ENCODE assay signal across 1 cellular context in genomic region chr7:100081535-100082102, GRCh38.
TF ChIP-seq lines count a peak whose summit lies in the region.

TSS of gene ZNF3 (minus strand) at chr7:100081723. CDS start at chr7:100077357, 4,366 bp downstream.

TF ChIP-seq in K562, 482 proteins besides CTCF, POLR2A, EP300 and RAD21 (continued from another document and continues in another):
- TF ChIP-seq NR3C1 (CRISPR knock-in tag; IDR thresholded peaks at IDR 0.05) = no peak; the same call in 1 of the 2 replicates
- no peak for TF ChIP-seq MCM7 (IDR thresholded peaks at IDR 0.05)
- TF ChIP-seq UBTF (IDR thresholded peaks at IDR 0.05; ENCODE audit: borderline replicate concordance in 1 of 2, low read depth in 2 of 2, low read length in 2 of 2) = peak; percentile 49 to 90; a peak in 3 of 4 replicates
- TF ChIP-seq FOXA1 (IDR thresholded peaks at IDR 0.05; ENCODE audit: borderline replicate concordance) = no peak
- TF ChIP-seq GTF2E2 (tag; IDR thresholded peaks at IDR 0.05) = no peak
- TF ChIP-seq SNRNP70 (optimal IDR thresholded peaks at IDR 0.05; ENCODE audit: low read depth, low read length) = no peak
- TF ChIP-seq GMEB1 (CRISPR knock-in tag; IDR thresholded peaks at IDR 0.05) = peak; percentile 69
- TF ChIP-seq, protein P1, sequence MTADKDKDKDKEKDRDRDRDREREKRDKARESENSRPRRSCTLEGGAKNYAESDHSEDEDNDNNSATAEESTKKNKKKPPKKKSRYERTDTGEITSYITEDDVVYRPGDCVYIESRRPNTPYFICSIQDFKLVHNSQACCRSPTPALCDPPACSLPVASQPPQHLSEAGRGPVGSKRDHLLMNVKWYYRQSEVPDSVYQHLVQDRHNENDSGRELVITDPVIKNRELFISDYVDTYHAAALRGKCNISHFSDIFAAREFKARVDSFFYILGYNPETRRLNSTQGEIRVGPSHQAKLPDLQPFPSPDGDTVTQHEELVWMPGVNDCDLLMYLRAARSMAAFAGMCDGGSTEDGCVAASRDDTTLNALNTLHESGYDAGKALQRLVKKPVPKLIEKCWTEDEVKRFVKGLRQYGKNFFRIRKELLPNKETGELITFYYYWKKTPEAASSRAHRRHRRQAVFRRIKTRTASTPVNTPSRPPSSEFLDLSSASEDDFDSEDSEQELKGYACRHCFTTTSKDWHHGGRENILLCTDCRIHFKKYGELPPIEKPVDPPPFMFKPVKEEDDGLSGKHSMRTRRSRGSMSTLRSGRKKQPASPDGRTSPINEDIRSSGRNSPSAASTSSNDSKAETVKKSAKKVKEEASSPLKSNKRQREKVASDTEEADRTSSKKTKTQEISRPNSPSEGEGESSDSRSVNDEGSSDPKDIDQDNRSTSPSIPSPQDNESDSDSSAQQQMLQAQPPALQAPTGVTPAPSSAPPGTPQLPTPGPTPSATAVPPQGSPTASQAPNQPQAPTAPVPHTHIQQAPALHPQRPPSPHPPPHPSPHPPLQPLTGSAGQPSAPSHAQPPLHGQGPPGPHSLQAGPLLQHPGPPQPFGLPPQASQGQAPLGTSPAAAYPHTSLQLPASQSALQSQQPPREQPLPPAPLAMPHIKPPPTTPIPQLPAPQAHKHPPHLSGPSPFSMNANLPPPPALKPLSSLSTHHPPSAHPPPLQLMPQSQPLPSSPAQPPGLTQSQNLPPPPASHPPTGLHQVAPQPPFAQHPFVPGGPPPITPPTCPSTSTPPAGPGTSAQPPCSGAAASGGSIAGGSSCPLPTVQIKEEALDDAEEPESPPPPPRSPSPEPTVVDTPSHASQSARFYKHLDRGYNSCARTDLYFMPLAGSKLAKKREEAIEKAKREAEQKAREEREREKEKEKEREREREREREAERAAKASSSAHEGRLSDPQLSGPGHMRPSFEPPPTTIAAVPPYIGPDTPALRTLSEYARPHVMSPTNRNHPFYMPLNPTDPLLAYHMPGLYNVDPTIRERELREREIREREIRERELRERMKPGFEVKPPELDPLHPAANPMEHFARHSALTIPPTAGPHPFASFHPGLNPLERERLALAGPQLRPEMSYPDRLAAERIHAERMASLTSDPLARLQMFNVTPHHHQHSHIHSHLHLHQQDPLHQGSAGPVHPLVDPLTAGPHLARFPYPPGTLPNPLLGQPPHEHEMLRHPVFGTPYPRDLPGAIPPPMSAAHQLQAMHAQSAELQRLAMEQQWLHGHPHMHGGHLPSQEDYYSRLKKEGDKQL (CRISPR knock-in tag; IDR thresholded peaks at IDR 0.05; ENCODE audit: borderline replicate concordance) = 0 out of 2 replicates have a peak, but pooled peaks have one; percentile 40
- TF ChIP-seq FOSL1 (tag; conservative IDR thresholded peaks at IDR 0.05) = peak; percentile 94
- TF ChIP-seq ZNF696 (CRISPR knock-in tag; conservative IDR thresholded peaks at IDR 0.05) = no peak
- TF ChIP-seq, protein P2, sequence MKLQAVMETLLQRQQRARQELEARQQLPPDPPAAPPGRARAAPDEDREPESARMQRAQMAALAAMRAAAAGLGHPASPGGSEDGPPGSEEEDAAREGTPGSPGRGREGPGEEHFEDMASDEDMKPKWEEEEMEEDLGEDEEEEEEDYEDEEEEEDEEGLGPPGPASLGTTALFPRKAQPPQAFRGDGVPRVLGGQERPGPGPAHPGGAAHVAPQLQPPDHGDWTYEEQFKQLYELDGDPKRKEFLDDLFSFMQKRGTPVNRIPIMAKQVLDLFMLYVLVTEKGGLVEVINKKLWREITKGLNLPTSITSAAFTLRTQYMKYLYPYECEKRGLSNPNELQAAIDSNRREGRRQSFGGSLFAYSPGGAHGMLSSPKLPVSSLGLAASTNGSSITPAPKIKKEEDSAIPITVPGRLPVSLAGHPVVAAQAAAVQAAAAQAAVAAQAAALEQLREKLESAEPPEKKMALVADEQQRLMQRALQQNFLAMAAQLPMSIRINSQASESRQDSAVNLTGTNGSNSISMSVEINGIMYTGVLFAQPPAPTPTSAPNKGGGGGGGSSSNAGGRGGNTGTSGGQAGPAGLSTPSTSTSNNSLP (IDR thresholded peaks at IDR 0.05; ENCODE audit: borderline replicate concordance, low read depth, low read length) = peak; percentile 65; the same call in 1 of the 2 replicates
- peak; percentile 98 for TF ChIP-seq SP2 (IDR thresholded peaks at IDR 0.05; ENCODE audit: extremely low read depth, low read depth, low read length, poor library complexity, severe bottlenecking)
- peak; percentile 74 for TF ChIP-seq NCOR1 (IDR thresholded peaks at IDR 0.05)
- TF ChIP-seq U2AF1 (optimal IDR thresholded peaks at IDR 0.05; ENCODE audit: low read depth, low read length) = peak; percentile 80
- TF ChIP-seq, protein P3, sequence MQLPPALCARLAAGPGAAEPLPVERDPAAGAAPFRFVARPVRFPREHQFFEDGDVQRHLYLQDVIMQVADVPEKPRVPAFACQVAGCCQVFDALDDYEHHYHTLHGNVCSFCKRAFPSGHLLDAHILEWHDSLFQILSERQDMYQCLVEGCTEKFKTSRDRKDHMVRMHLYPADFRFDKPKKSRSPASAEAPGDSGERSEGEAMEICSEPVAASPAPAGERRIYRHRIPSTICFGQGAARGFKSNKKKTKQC (CRISPR knock-in tag; IDR thresholded peaks at IDR 0.05) = peak; percentile 76; the same call in 1 of the 2 replicates
- peak; percentile 64 for TF ChIP-seq ATF3 (IDR thresholded peaks at IDR 0.05)
- TF ChIP-seq ATF3 (CRISPR knock-in tag; conservative IDR thresholded peaks at IDR 0.05) = peak; percentile 95
- TF ChIP-seq SIX5 (IDR thresholded peaks at IDR 0.05; ENCODE audit: borderline replicate concordance in 1 of 2, insufficient read depth in 1 of 2, low read depth in 1 of 2, low read length in 2 of 2) = peak; percentile 48 to 57; a peak in 3 of 4 replicates
- no peak for TF ChIP-seq ZNF408 (CRISPR knock-in tag; IDR thresholded peaks at IDR 0.05; ENCODE audit: low read depth)
- TF ChIP-seq POLR2H (tag; IDR thresholded peaks at IDR 0.05; ENCODE audit: low read depth) = no peak
- TF ChIP-seq ZNF239 (CRISPR knock-in tag; IDR thresholded peaks at IDR 0.05) = peak; percentile 8; the same call in 1 of the 2 replicates
- TF ChIP-seq SAFB (IDR thresholded peaks at IDR 0.05; ENCODE audit: borderline replicate concordance, low read depth, low read length) = peak; percentile 78; the same call in 1 of the 2 replicates
- no peak for TF ChIP-seq ZNF3 (CRISPR knock-in tag; IDR thresholded peaks at IDR 0.05)
- TF ChIP-seq, protein P4, sequence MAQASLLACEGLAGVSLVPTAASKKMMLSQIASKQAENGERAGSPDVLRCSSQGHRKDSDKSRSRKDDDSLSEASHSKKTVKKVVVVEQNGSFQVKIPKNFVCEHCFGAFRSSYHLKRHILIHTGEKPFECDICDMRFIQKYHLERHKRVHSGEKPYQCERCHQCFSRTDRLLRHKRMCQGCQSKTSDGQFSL (CRISPR knock-in tag; IDR thresholded peaks at IDR 0.05) = peak; percentile 74; the same call in 1 of the 2 replicates
- TF ChIP-seq, protein P4 (tag; IDR thresholded peaks at IDR 0.05) = peak in 1 of 2 experiments; percentile 63; a peak in 1 of 4 replicates
- peak; percentile 88 for TF ChIP-seq HCFC1 (IDR thresholded peaks at IDR 0.05; ENCODE audit: low read depth, low read length)
- peak; percentile 55 to 88; a peak in 1 of 4 replicates for TF ChIP-seq TEAD1 (CRISPR knock-in tag; IDR thresholded peaks at IDR 0.05)
- TF ChIP-seq TARDBP (IDR thresholded peaks at IDR 0.05) = peak; percentile 84
- TF ChIP-seq ZNF384 (IDR thresholded peaks at IDR 0.05; ENCODE audit: low read depth, low read length) = peak; percentile 75
- no peak for TF ChIP-seq CREBBP (IDR thresholded peaks at IDR 0.05; ENCODE audit: low read depth, low read length)
- TF ChIP-seq, protein P5, sequence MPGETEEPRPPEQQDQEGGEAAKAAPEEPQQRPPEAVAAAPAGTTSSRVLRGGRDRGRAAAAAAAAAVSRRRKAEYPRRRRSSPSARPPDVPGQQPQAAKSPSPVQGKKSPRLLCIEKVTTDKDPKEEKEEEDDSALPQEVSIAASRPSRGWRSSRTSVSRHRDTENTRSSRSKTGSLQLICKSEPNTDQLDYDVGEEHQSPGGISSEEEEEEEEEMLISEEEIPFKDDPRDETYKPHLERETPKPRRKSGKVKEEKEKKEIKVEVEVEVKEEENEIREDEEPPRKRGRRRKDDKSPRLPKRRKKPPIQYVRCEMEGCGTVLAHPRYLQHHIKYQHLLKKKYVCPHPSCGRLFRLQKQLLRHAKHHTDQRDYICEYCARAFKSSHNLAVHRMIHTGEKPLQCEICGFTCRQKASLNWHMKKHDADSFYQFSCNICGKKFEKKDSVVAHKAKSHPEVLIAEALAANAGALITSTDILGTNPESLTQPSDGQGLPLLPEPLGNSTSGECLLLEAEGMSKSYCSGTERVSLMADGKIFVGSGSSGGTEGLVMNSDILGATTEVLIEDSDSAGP (CRISPR knock-in tag; IDR thresholded peaks at IDR 0.05) = no peak
- TF ChIP-seq GATAD2B (IDR thresholded peaks at IDR 0.05; ENCODE audit: borderline replicate concordance) = peak; percentile 73
- no peak for TF ChIP-seq ZC3H8 (IDR thresholded peaks at IDR 0.05)
- peak; percentile 77 for TF ChIP-seq NR1H2 (CRISPR knock-in tag; IDR thresholded peaks at IDR 0.05)
- no peak for TF ChIP-seq CHD4 (IDR thresholded peaks at IDR 0.05; ENCODE audit: insufficient read depth, insufficient replicate concordance, low read depth, low read length, poor library complexity, severe bottlenecking)
- TF ChIP-seq PRPF4 (IDR thresholded peaks at IDR 0.05; ENCODE audit: insufficient read depth, low read depth, low read length, poor library complexity, severe bottlenecking) = peak; percentile 34
- no peak for TF ChIP-seq NR4A1 (CRISPR knock-in tag; IDR thresholded peaks at IDR 0.05)
- TF ChIP-seq NR4A1 (tag; IDR thresholded peaks at IDR 0.05) = 0 out of 2 replicates have a peak, but pooled peaks have one; percentile 44
- TF ChIP-seq CXXC5 (CRISPR knock-in tag; IDR thresholded peaks at IDR 0.05) = peak; percentile 97
- TF ChIP-seq TRIM28 (IDR thresholded peaks at IDR 0.05) = peak; percentile 61; the same call in 1 of the 2 replicates
- no peak for TF ChIP-seq ZNF780A (CRISPR knock-in tag; IDR thresholded peaks at IDR 0.05)
- peak; percentile 75 for TF ChIP-seq SMAD4 (CRISPR knock-in tag; conservative IDR thresholded peaks at IDR 0.05)
- TF ChIP-seq ZBTB33 (CRISPR knock-in tag; IDR thresholded peaks at IDR 0.05) = peak; percentile 83
- no peak for TF ChIP-seq PCBP2 (IDR thresholded peaks at IDR 0.05; ENCODE audit: low read depth, low read length, poor library complexity, severe bottlenecking)
- TF ChIP-seq ZNF232 (CRISPR knock-in tag; IDR thresholded peaks at IDR 0.05) = no peak
- TF ChIP-seq, protein P6, sequence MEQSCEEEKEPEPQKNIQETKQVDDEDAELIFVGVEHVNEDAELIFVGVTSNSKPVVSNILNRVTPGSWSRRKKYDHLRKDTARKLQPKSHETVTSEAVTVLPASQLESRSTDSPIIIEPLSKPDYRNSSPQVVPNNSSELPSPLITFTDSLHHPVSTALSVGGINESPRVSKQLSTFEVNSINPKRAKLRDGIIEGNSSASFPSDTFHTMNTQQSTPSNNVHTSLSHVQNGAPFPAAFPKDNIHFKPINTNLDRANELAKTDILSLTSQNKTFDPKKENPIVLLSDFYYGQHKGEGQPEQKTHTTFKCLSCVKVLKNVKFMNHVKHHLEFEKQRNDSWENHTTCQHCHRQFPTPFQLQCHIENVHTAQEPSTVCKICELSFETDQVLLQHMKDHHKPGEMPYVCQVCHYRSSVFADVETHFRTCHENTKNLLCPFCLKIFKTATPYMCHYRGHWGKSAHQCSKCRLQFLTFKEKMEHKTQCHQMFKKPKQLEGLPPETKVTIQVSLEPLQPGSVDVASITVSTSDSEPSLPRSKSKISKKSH (CRISPR knock-in tag; IDR thresholded peaks at IDR 0.05) = no peak
